16 cellular contexts compared by ENCODE assay signal in the genomic region with DNA sequence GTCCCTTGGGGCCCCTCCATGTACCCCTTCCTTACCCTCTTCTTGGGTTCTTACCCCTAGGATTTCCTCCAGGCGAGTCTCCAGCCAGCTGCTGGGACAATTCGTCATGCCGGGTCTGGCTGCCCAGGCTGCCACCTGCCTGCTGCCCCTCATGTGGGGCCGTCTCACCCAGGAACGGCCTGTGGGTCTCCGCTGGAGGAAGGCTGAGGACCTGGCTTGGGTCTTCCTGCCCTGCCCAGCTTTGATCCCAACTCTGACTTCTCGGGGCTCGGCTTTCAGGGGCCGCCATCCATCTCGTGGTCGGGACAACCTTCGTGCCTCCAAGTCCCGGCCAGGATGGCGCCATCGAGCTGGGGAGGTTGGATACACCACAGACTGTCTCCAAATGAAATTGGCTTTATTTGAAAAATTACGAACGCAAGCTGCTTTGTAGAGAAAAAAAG. TPM values are rescaled to one million over a fixed set of nuclear protein-coding genes. Genes with fewer than 3 reads are reported as not detected.
"Had no signal": no experiment of that assay in that cellular context is flagged by ENCODE, and none has a peak within 500 bp of the region (broad histone marks: within the 10 kb centered on the region; RNA-seq: fewer than 3 reads in every experiment).

No MANE protein-coding gene starts in this region.

- H3K4me3 Mint-ChIP-seq: activated CD4-positive, alpha-beta memory T cell treated with anti-CD3 and anti-CD28 coated beads, Interleukin-2, amount 10 ng/mL, durations not matched to agents 7 days and 5 days; activated CD4-positive, alpha-beta T cell treated with anti-CD3 and anti-CD28 coated beads for 36 hours; activated naive CD4-positive, alpha-beta T cell treated with anti-CD3 and anti-CD28 coated beads, Interleukin-2, amount 10 ng/mL, durations not matched to agents 7 days and 5 days; activated T-cell treated with anti-CD3 and anti-CD28 coated beads, Interleukin-2, amount 50 U/mL, for 24 hours; mesothelial cell of epicardium; naive thymus-derived CD8-positive, alpha-beta T cell; T-helper 17 cell had no signal

- DNase-seq: activated CD4-positive, alpha-beta memory T cell treated with anti-CD3 and anti-CD28 coated beads, Interleukin-2, amount 10 ng/mL, durations not matched to agents 7 days and 5 days; activated CD4-positive, alpha-beta T cell treated with anti-CD3 and anti-CD28 coated beads for 36 hours; activated naive CD4-positive, alpha-beta T cell treated with anti-CD3 and anti-CD28 coated beads, Interleukin-2, amount 10 ng/mL, durations not matched to agents 7 days and 5 days; activated T-cell treated with anti-CD3 and anti-CD28 coated beads, Interleukin-2, amount 50 U/mL, for 24 hours; central memory CD4-positive, alpha-beta T cell; colonic mucosa; foreskin keratinocyte; head of caudate nucleus; left cardiac atrium; stimulated activated CD4-positive, alpha-beta T cell treated with anti-CD3 and anti-CD28 coated beads, Interleukin-1b, Interleukin-23, amount 100 ng/mL, for 48 hours; T-helper 17 cell; thyroid gland; uterus had no signal

- H3K36me3 ChIP-seq: colonic mucosa, thyroid gland, uterus had no signal

- H3K4me3 ChIP-seq: colonic mucosa, lung, thyroid gland, uterus had no signal

- H3K27me3 ChIP-seq: colonic mucosa, thyroid gland, uterus had no signal

- H3K9me3 Mint-ChIP-seq: activated CD4-positive, alpha-beta memory T cell treated with anti-CD3 and anti-CD28 coated beads, Interleukin-2, amount 10 ng/mL, durations not matched to agents 7 days and 5 days; activated naive CD4-positive, alpha-beta T cell treated with anti-CD3 and anti-CD28 coated beads, Interleukin-2, amount 10 ng/mL, durations not matched to agents 7 days and 5 days; activated T-cell treated with anti-CD3 and anti-CD28 coated beads, Interleukin-2, amount 50 U/mL, for 24 hours; mesothelial cell of epicardium had no signal

- H3K27me3 Mint-ChIP-seq: activated CD4-positive, alpha-beta memory T cell treated with anti-CD3 and anti-CD28 coated beads, Interleukin-2, amount 10 ng/mL, durations not matched to agents 7 days and 5 days had no signal

- H3K36me3 Mint-ChIP-seq: activated naive CD4-positive, alpha-beta T cell treated with anti-CD3 and anti-CD28 coated beads, Interleukin-2, amount 10 ng/mL, durations not matched to agents 7 days and 5 days; mesothelial cell of epicardium; naive thymus-derived CD8-positive, alpha-beta T cell had no signal

- H3K4me1 Mint-ChIP-seq: activated CD4-positive, alpha-beta memory T cell treated with anti-CD3 and anti-CD28 coated beads, Interleukin-2, amount 10 ng/mL, durations not matched to agents 7 days and 5 days; activated CD4-positive, alpha-beta T cell treated with anti-CD3 and anti-CD28 coated beads for 36 hours; activated naive CD4-positive, alpha-beta T cell treated with anti-CD3 and anti-CD28 coated beads, Interleukin-2, amount 10 ng/mL, durations not matched to agents 7 days and 5 days; mesothelial cell of epicardium; naive thymus-derived CD8-positive, alpha-beta T cell; T-helper 17 cell had no signal

- H3K4me1 ChIP-seq: colonic mucosa, foreskin keratinocyte, uterus had no signal

- H3K27ac Mint-ChIP-seq: activated CD4-positive, alpha-beta memory T cell treated with anti-CD3 and anti-CD28 coated beads, Interleukin-2, amount 10 ng/mL, durations not matched to agents 7 days and 5 days; activated CD4-positive, alpha-beta T cell treated with anti-CD3 and anti-CD28 coated beads for 36 hours; activated naive CD4-positive, alpha-beta T cell treated with anti-CD3 and anti-CD28 coated beads, Interleukin-2, amount 10 ng/mL, durations not matched to agents 7 days and 5 days; activated T-cell treated with anti-CD3 and anti-CD28 coated beads, Interleukin-2, amount 50 U/mL, for 24 hours; mesothelial cell of epicardium; naive thymus-derived CD8-positive, alpha-beta T cell; T-helper 17 cell had no signal

- ATAC-seq: activated CD4-positive, alpha-beta T cell treated with anti-CD3 and anti-CD28 coated beads for 36 hours; foreskin keratinocyte; left cardiac atrium; naive thymus-derived CD8-positive, alpha-beta T cell; T-helper 17 cell had no signal

- H3K27ac ChIP-seq: colonic mucosa, foreskin keratinocyte, thyroid gland had no signal

- H3K9me3 ChIP-seq: colonic mucosa, thyroid gland, uterus had no signal

RNA-seq across cellular contexts. Expression of gene HMCN2, which starts 38.1 kb away (rescaled TPM):
- total RNA-seq: activated CD4-positive, alpha-beta memory T cell treated with anti-CD3 and anti-CD28 coated beads, Interleukin-2, amount 10 ng/mL, durations not matched to agents 7 days and 5 days; foreskin keratinocyte; naive thymus-derived CD8-positive, alpha-beta T cell had no signal
- polyA plus RNA-seq: foreskin keratinocyte; naive thymus-derived CD8-positive, alpha-beta T cell had no signal
